6 cellular contexts compared by ENCODE assay signal in genomic region chr19:799076-799881, GRCh38. TPM values are rescaled to one million over a fixed set of nuclear protein-coding genes. Genes with fewer than 3 reads are reported as not detected.
A peak's percentile ranks its signal among the peaks of the same experiment; 100 is the strongest.
DNase-seq lines count a peak whose midpoint lies in the region.

No MANE protein-coding gene starts in this region.

- H3K4me3 Mint-ChIP-seq in activated naive CD4-positive, alpha-beta T cell treated with anti-CD3 and anti-CD28 coated beads, Interleukin-2, amount 10 ng/mL, durations not matched to agents 7 days and 5 days: peak overlapping the region; percentile 92

- peak overlapping the region; percentile 24 to 41 for H3K18ac ChIP-seq in mesenchymal stem cell (ENCODE audit: low read depth in 1 of 2, low read length in 2 of 2)

- H2BK15ac ChIP-seq in mesenchymal stem cell (ENCODE audit: low read depth, poor library complexity, severe bottlenecking): no peak overlapping the region

- peaks cover 46% of the 10 kb centered on the region for H3K4me1 ChIP-seq in mesenchymal stem cell (ENCODE audit: control insufficient read depth, insufficient read depth, low read depth, low read length)

- H4K91ac ChIP-seq in mesenchymal stem cell (ENCODE audit: low read length): no peak overlapping the region

- H3K79me1 ChIP-seq in mesenchymal stem cell (replicated peaks; ENCODE audit: low read length, poor library complexity, severe bottlenecking): no peaks in the 10 kb centered on the region

- peak overlapping the region; percentile 52 to 56 for H3K4ac ChIP-seq in mesenchymal stem cell (ENCODE audit: low read depth in 1 of 2, low read length in 2 of 2)

- H3K9me3 Mint-ChIP-seq in activated naive CD4-positive, alpha-beta T cell treated with anti-CD3 and anti-CD28 coated beads, Interleukin-2, amount 10 ng/mL, durations not matched to agents 7 days and 5 days: no peaks in the 10 kb centered on the region

- CTCF ChIA-PET in activated naive CD4-positive, alpha-beta T cell treated with anti-CD3 and anti-CD28 coated beads, Interleukin-2, amount 10 ng/mL, durations not matched to agents 7 days and 5 days (lab: Charles Lee): no interaction called here

- H3K36me3 ChIP-seq in mesenchymal stem cell (ENCODE audit: control insufficient read depth in 1 of 2, insufficient read depth in 2 of 2, low read depth in 1 of 2, low read length in 2 of 2): peaks cover 22 to 54% of the 10 kb centered on the region in 2 experiments

- H3K23ac ChIP-seq in mesenchymal stem cell (ENCODE audit: low read length in 2 of 2): peak overlapping the region in 1 of 2 experiments; percentile 74

- H4K8ac ChIP-seq in mesenchymal stem cell (ENCODE audit: low read length): no peak overlapping the region

- H3K4me2 ChIP-seq in mesenchymal stem cell (ENCODE audit: low read length, poor library complexity, severe bottlenecking): peak overlapping the region; percentile 88

- H2BK120ac ChIP-seq in mesenchymal stem cell (ENCODE audit: low read depth, low read length): no peak overlapping the region

- H2AFZ ChIP-seq in mesenchymal stem cell (ENCODE audit: low read depth, low read length): no peak overlapping the region

- DNase-seq in DMS 273 (lab: John Stamatoyannopoulos, UW; ENCODE audit: unreplicated experiment) (peak; percentile 83), DMS 273 treated with DMSO at 0.1 percent for 48 hours (lab: John Stamatoyannopoulos, UW) (no peak), mesenchymal stem cell (peak; percentile 73), iPS-NIHi7 (ENCODE audit: extremely low spot score) (no peak), cerebellar nuclear complex (lab: John Stamatoyannopoulos, UW) (no peak)
- peak; percentile 49 for DNase-seq in activated naive CD4-positive, alpha-beta T cell treated with anti-CD3 and anti-CD28 coated beads, Interleukin-2, amount 10 ng/mL, durations not matched to agents 7 days and 5 days

- H3K4me1 Mint-ChIP-seq in activated naive CD4-positive, alpha-beta T cell treated with anti-CD3 and anti-CD28 coated beads, Interleukin-2, amount 10 ng/mL, durations not matched to agents 7 days and 5 days: peaks cover 46% of the 10 kb centered on the region

- peak overlapping the region; percentile 92 for H3K27ac ChIP-seq in mesenchymal stem cell (ENCODE audit: low read length, poor library complexity, severe bottlenecking)

- H3K27me3 Mint-ChIP-seq in activated naive CD4-positive, alpha-beta T cell treated with anti-CD3 and anti-CD28 coated beads, Interleukin-2, amount 10 ng/mL, durations not matched to agents 7 days and 5 days: peaks cover 6% of the 10 kb centered on the region

- peak overlapping the region; percentile 38 for H2AK5ac ChIP-seq in mesenchymal stem cell (ENCODE audit: low read length, severe bottlenecking)

- no peaks in the 10 kb centered on the region for H3K9me3 ChIP-seq in mesenchymal stem cell (ENCODE audit: control insufficient read depth, low read length)

- no peaks in the 10 kb centered on the region for H3K27me3 ChIP-seq in mesenchymal stem cell (ENCODE audit: control insufficient read depth in 1 of 2, insufficient read depth in 1 of 2, low read length in 2 of 2)

- H3K14ac ChIP-seq in mesenchymal stem cell (ENCODE audit: low read length in 2 of 2): peak overlapping the region in 1 of 2 experiments; percentile 66

- H3K4me3 ChIP-seq in mesenchymal stem cell (ENCODE audit: insufficient read depth in 1 of 2, low read depth in 1 of 2, low read length in 2 of 2): peak overlapping the region; percentile 88 to 96

- peak overlapping the region; percentile 96 for H3K9ac ChIP-seq in mesenchymal stem cell (ENCODE audit: low read length)

- H2BK5ac ChIP-seq in mesenchymal stem cell (ENCODE audit: low read depth, low read length, poor library complexity, severe bottlenecking): no peak overlapping the region

- H2BK12ac ChIP-seq in mesenchymal stem cell (ENCODE audit: low read length in 2 of 2): no peak overlapping the region

- peak overlapping the region; percentile 85 for H3K27ac Mint-ChIP-seq in activated naive CD4-positive, alpha-beta T cell treated with anti-CD3 and anti-CD28 coated beads, Interleukin-2, amount 10 ng/mL, durations not matched to agents 7 days and 5 days

- WGBS in mesenchymal stem cell: 17% methylated on average over 28 of the region's 28 CpGs

- peaks cover 35% of the 10 kb centered on the region for H3K36me3 Mint-ChIP-seq in activated naive CD4-positive, alpha-beta T cell treated with anti-CD3 and anti-CD28 coated beads, Interleukin-2, amount 10 ng/mL, durations not matched to agents 7 days and 5 days

RNA-seq across cellular contexts. Expression of gene PTBP1, which starts 2.0 kb away (rescaled TPM):
- 233 TPM for polyA plus RNA-seq in mesenchymal stem cell (2013, experiment 1 of 2)
- 242 TPM for polyA plus RNA-seq in mesenchymal stem cell (2013, experiment 2 of 2)

RNA-seq across cellular contexts. Expression of gene PLPPR3, which starts 22.5 kb away (rescaled TPM):
- polyA plus RNA-seq in mesenchymal stem cell (2013, experiment 1 of 2): 3.2 TPM
- 2.9 TPM for polyA plus RNA-seq in mesenchymal stem cell (2013, experiment 2 of 2)

RNA-seq across cellular contexts. Expression of gene AZU1, which starts 28.4 kb away (rescaled TPM):
- polyA plus RNA-seq in mesenchymal stem cell (2013, experiment 1 of 2): 0.15 TPM
- 0.05 TPM for polyA plus RNA-seq in mesenchymal stem cell (2013, experiment 2 of 2)

RNA-seq across cellular contexts. Expression of gene PRTN3, which starts 41.5 kb away (rescaled TPM):
- polyA plus RNA-seq in mesenchymal stem cell (2013, experiment 1 of 2): 0.07 TPM
- polyA plus RNA-seq in mesenchymal stem cell (2013, experiment 2 of 2): 0.04 TPM

RNA-seq across cellular contexts. Expression of gene MISP, which starts 48.4 kb away (rescaled TPM):
- polyA plus RNA-seq in mesenchymal stem cell (2013, experiment 1 of 2): 0.06 TPM
- polyA plus RNA-seq in mesenchymal stem cell (2013, experiment 2 of 2): 0.01 TPM

Comparison
In these comparisons a context has a peak if more than half of its experiments do, and no peak if none do; other contexts are left out.
1. DNase-seq: peak in DMS 273 (single experiment), activated naive CD4-positive, alpha-beta T cell treated with anti-CD3 and anti-CD28 coated beads, Interleukin-2, amount 10 ng/mL, durations not matched to agents 7 days and 5 days (single experiment) and mesenchymal stem cell (single experiment); none in DMS 273 treated with DMSO at 0.1 percent for 48 hours (single experiment), iPS-NIHi7 (single experiment) and cerebellar nuclear complex (0 of 2).